15 cellular contexts compared by ENCODE assay signal in the genomic region with DNA sequence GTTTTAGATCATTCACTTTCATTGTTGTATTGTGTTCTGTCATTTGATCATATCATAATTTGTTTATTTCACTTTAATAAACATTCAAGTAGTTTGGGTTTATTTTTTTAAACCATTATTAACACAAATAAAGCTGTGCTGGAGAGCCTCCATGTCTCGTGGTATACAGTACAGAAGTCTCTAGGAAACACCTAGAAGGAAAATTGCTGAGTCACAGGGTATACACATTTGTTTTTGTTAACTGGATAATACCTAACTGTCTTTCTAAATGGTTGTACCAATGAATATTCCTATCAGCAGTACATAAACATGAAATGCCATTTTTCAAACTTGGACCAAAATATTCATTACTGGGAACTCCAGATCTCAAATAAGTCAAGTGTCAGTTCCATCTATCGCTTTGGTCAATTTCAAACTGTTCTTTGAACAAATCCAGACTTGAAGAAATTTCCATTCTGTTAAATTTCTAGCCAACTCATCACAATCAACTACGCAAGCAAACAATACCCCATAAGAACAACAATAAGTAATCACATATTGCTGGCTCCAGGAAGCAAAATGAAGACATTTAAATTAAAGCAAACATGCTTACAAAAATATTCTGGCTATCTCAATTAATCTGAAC.
DNase-seq lines count a peak whose midpoint lies in the region; ATAC-seq and TF ChIP-seq lines count a peak whose summit lies in the region.
"Had no signal": no experiment of that assay in that cellular context is flagged by ENCODE, and none has a peak within 500 bp of the region (broad histone marks: within the 10 kb centered on the region; RNA-seq: fewer than 3 reads in every experiment).

No MANE protein-coding gene starts in this region.

- H3K9me3 Mint-ChIP-seq in CD4-positive, alpha-beta memory T cell = no peaks in the 10 kb centered on the region
- H3K9me3 Mint-ChIP-seq in central memory CD8-positive, alpha-beta T cell = no peaks in the 10 kb centered on the region
- H3K9me3 Mint-ChIP-seq: activated naive CD4-positive, alpha-beta T cell treated with anti-CD3 and anti-CD28 coated beads for 36 hours had no signal

- H3K27ac ChIP-seq in CD4-positive, alpha-beta memory T cell (ENCODE audit: low read depth, low read length) = no peak overlapping the region
- H3K27ac ChIP-seq in uterus = no peak overlapping the region
- H3K27ac ChIP-seq: heart right ventricle, parathyroid adenoma, SJSA1 had no signal

- peaks cover 48% of the 10 kb centered on the region for H3K4me1 ChIP-seq in CD4-positive, alpha-beta memory T cell (ENCODE audit: insufficient read depth, low read length)
- H3K4me1 ChIP-seq in uterus = peaks cover 0 to 3% of the 10 kb centered on the region in 2 donors

- no peak for TF ChIP-seq POLR2A in uterus (IDR thresholded peaks at IDR 0.05)

- CTCF ChIA-PET in CD4-positive, alpha-beta memory T cell (lab: Charles Lee; ENCODE audit: partially characterized antibody) = interaction anchor here (0.9 kb wide), 1 partner anchor 9 kb away, joined by 3 read pairs; no protein-coding TSS in a partner anchor
- CTCF ChIA-PET in HEK293T (lab: Yijun Ruan, JAX) = no interaction called here

- H3K27me3 ChIP-seq in CD4-positive, alpha-beta memory T cell (ENCODE audit: insufficient read depth, low read length) = no peaks in the 10 kb centered on the region
- H3K27me3 ChIP-seq in uterus = no peaks in the 10 kb centered on the region
- H3K27me3 ChIP-seq: heart right ventricle, SJSA1 had no signal

- H3K4me1 Mint-ChIP-seq in CD4-positive, alpha-beta memory T cell = peaks cover 40 to 68% (median 57%) of the 10 kb centered on the region in 4 donors
- H3K4me1 Mint-ChIP-seq in central memory CD8-positive, alpha-beta T cell = peaks cover 48% of the 10 kb centered on the region

- H3K36me3 ChIP-seq in CD4-positive, alpha-beta memory T cell (ENCODE audit: insufficient read depth, low read length) = no peaks in the 10 kb centered on the region
- H3K36me3 ChIP-seq in uterus = no peaks in the 10 kb centered on the region
- H3K36me3 ChIP-seq: heart right ventricle had no signal

- no peak for ATAC-seq in central memory CD8-positive, alpha-beta T cell (replicated peaks; ENCODE audit: extremely low read depth, poor library complexity, severe bottlenecking)
- ATAC-seq: heart right ventricle, left colon had no signal

- intact Hi-C loops in CD4-positive, alpha-beta memory T cell (cut with micrococcal nuclease) = no loop called here
- intact Hi-C loops in uterus (cut with DNase I; ENCODE audit: low total_unique reads) = no loop called here

- H3K9me3 ChIP-seq in CD4-positive, alpha-beta memory T cell (ENCODE audit: control insufficient read depth in 1 of 2, low read length in 2 of 2) = no peaks in the 10 kb centered on the region
- H3K9me3 ChIP-seq in uterus = no peaks in the 10 kb centered on the region
- H3K9me3 ChIP-seq: heart right ventricle, SJSA1 had no signal

- no peaks in the 10 kb centered on the region for H3K27me3 Mint-ChIP-seq in CD4-positive, alpha-beta memory T cell
- no peaks in the 10 kb centered on the region for H3K27me3 Mint-ChIP-seq in central memory CD8-positive, alpha-beta T cell

- H3K36me3 Mint-ChIP-seq in CD4-positive, alpha-beta memory T cell = peaks cover 0 to 8% of the 10 kb centered on the region in 2 donors
- peaks cover 4% of the 10 kb centered on the region for H3K36me3 Mint-ChIP-seq in central memory CD8-positive, alpha-beta T cell (ENCODE audit: insufficient read depth)

- DNase-seq in CD4-positive, alpha-beta memory T cell = no peak
- peak; percentile 4 for DNase-seq in NCI-H226
- no peak for DNase-seq in central memory CD8-positive, alpha-beta T cell (ENCODE audit: low spot score in 2 of 2)
- DNase-seq in kidney tubule cell (ENCODE audit: low spot score) = peak; percentile 22
- DNase-seq in uterus = no peak
- no peak for DNase-seq in dedifferentiated amniotic fluid mesenchymal stem cell (ENCODE audit: extremely low spot score)
- DNase-seq in NCI-H82 (lab: John Stamatoyannopoulos, UW) = no peak
- DNase-seq in HEK293T (ENCODE audit: extremely low spot score) = no peak
- DNase-seq: activated CD8-positive, alpha-beta memory T cell treated with anti-CD3 and anti-CD28 coated beads, Interleukin-2, amount 50 U/mL, for 48 hours; activated naive CD4-positive, alpha-beta T cell treated with anti-CD3 and anti-CD28 coated beads for 36 hours; heart right ventricle; KG1; left colon had no signal

- H3K4me3 ChIP-seq in CD4-positive, alpha-beta memory T cell (ENCODE audit: low read length in 2 of 2) = no peak overlapping the region
- H3K4me3 ChIP-seq in uterus = no peak overlapping the region
- H3K4me3 ChIP-seq: heart right ventricle, SJSA1 had no signal

- peak overlapping the region; percentile 27 to 82 (median 56) for H3K27ac Mint-ChIP-seq in CD4-positive, alpha-beta memory T cell
- peak overlapping the region; percentile 74 for H3K27ac Mint-ChIP-seq in central memory CD8-positive, alpha-beta T cell (ENCODE audit: low read depth)

- no peak for TF ChIP-seq CTCF in uterus (IDR thresholded peaks at IDR 0.05)

- no peak overlapping the region for H3K4me3 Mint-ChIP-seq in CD4-positive, alpha-beta memory T cell
- no peak overlapping the region for H3K4me3 Mint-ChIP-seq in central memory CD8-positive, alpha-beta T cell
- H3K4me3 Mint-ChIP-seq: activated naive CD4-positive, alpha-beta T cell treated with anti-CD3 and anti-CD28 coated beads for 36 hours had no signal

- POLR2A ChIA-PET in CD4-positive, alpha-beta memory T cell (lab: Charles Lee; ENCODE audit: partially characterized antibody) = interaction anchor here (1.9 to 2.0 kb wide), 2 partner anchors 29 to 140 kb away, joined by 4 to 6 read pairs; no protein-coding TSS in a partner anchor
- POLR2A ChIA-PET in HEK293T (lab: Yijun Ruan, JAX) = no interaction called here

TF ChIP-seq in HEK293T, 16 proteins besides CTCF, POLR2A, EP300 and RAD21:
- TF ChIP-seq BHLHE40 (IDR thresholded peaks at IDR 0.05; ENCODE audit: borderline replicate concordance) (no peak), SP1 (IDR thresholded peaks at IDR 0.05) (no peak), ARNT (IDR thresholded peaks at IDR 0.05) (no peak), L3MBTL2 (conservative IDR thresholded peaks at IDR 0.05) (no peak), FOXM1 (IDR thresholded peaks at IDR 0.05; ENCODE audit: borderline replicate concordance) (no peak), ZNF384 (IDR thresholded peaks at IDR 0.05) (no peak), FOXK2 (IDR thresholded peaks at IDR 0.05) (no peak), SUZ12 (IDR thresholded peaks at IDR 0.05) (no peak), LEF1 (IDR thresholded peaks at IDR 0.05; ENCODE audit: borderline replicate concordance) (no peak), NFRKB (IDR thresholded peaks at IDR 0.05) (no peak), ELF4 (IDR thresholded peaks at IDR 0.05) (no peak), FOXA1 (IDR thresholded peaks at IDR 0.05) (no peak), CTBP1 (IDR thresholded peaks at IDR 0.05; ENCODE audit: borderline replicate concordance) (no peak), TARDBP (IDR thresholded peaks at IDR 0.05) (no peak), HDGF (IDR thresholded peaks at IDR 0.05; ENCODE audit: borderline replicate concordance) (no peak)
- TF ChIP-seq, protein P1, sequence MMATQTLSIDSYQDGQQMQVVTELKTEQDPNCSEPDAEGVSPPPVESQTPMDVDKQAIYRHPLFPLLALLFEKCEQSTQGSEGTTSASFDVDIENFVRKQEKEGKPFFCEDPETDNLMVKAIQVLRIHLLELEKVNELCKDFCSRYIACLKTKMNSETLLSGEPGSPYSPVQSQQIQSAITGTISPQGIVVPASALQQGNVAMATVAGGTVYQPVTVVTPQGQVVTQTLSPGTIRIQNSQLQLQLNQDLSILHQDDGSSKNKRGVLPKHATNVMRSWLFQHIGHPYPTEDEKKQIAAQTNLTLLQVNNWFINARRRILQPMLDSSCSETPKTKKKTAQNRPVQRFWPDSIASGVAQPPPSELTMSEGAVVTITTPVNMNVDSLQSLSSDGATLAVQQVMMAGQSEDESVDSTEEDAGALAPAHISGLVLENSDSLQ (IDR thresholded peaks at IDR 0.05) = no peak

Comparison
In these comparisons a context has a peak if more than half of its experiments do, and no peak if none do; other contexts are left out.
1. DNase-seq: peak in NCI-H226 (single experiment) and kidney tubule cell (single experiment); none in CD4-positive, alpha-beta memory T cell (0 of 5), central memory CD8-positive, alpha-beta T cell (0 of 2), uterus (0 of 2), dedifferentiated amniotic fluid mesenchymal stem cell (single experiment), NCI-H82 (single experiment) and HEK293T (single experiment).